30 cellular contexts compared by ENCODE assay signal in the genomic region with DNA sequence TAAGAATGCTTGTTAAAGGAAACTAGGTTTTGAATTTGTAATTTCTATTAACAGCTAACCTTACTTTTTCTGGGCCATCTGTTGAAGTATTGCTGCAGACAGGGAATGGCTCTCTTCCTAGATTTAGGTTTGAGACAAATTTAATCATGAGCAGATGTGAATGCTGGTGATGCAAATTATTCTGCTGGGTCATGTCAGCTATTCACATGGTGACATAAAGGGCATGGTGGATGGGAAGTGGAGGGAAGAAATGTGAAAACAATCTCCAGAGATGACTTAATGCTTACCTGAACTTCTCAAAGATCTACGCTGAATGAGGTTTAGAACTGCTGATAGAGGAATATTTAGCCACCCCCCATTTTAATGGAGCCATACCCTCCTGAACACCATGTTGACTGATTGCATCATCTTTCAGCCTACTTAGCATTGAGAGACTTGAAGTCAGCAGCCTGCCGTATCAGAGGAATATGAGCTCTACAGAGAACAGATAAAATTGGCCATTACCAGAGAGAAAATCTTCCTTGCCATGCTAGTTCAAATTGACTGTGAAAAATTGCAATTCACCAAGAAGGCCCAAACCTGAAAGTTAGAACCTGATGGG.
A peak's percentile ranks its signal among the peaks of the same experiment; 100 is the strongest.
DNase-seq lines count a peak whose midpoint lies in the region; ATAC-seq and TF ChIP-seq lines count a peak whose summit lies in the region.
"Had no signal": no experiment of that assay in that cellular context is flagged by ENCODE, and none has a peak within 500 bp of the region (broad histone marks: within the 10 kb centered on the region; RNA-seq: fewer than 3 reads in every experiment).

No MANE protein-coding gene starts in this region.

- no peak overlapping the region for H2AFZ ChIP-seq in PC-9
- H2AFZ ChIP-seq: neural progenitor cell had no signal

- H3K36me3 ChIP-seq in SK-N-MC (ENCODE audit: insufficient read depth, low read length) (no peaks in the 10 kb centered on the region), PC-9 (ENCODE audit: low read depth) (no peaks in the 10 kb centered on the region)
- H3K36me3 ChIP-seq: neural progenitor cell, WERI-Rb-1 had no signal

- intact Hi-C loops in PC-9 (cut with micrococcal nuclease; ENCODE audit: unreplicated experiment) = loop anchor here (5.0 kb wide), 1 partner anchor 1185 kb away; no protein-coding TSS in a partner anchor

- no peaks in the 10 kb centered on the region for H3K79me2 ChIP-seq in PC-9 (ENCODE audit: low read depth)

- H3K4me3 ChIP-seq in AG10803 (ENCODE audit: low read length) (no peak overlapping the region), SK-N-MC (peak overlapping the region; percentile 35; the same call in 1 of the 2 replicates), fibroblast of villous mesenchyme (ENCODE audit: low read depth, low read length) (no peak overlapping the region), PC-9 (no peak overlapping the region)
- H3K4me3 ChIP-seq: gastroesophageal sphincter, neural progenitor cell had no signal

- POLR2A ChIA-PET in PC-9 (lab: Charles Lee; ENCODE audit: unreplicated experiment) = no interaction called here

- TF ChIP-seq CTCF in AG10803 (conservative IDR thresholded peaks at IDR 0.05; ENCODE audit: low read length) = no peak
- no peak for TF ChIP-seq CTCF in fibroblast of villous mesenchyme (IDR thresholded peaks at IDR 0.05; ENCODE audit: insufficient read depth, low read depth, low read length)
- TF ChIP-seq CTCF in PC-9 (conservative IDR thresholded peaks at IDR 0.05) = no peak

- H3K4me2 ChIP-seq in PC-9 = no peak overlapping the region
- H3K4me2 ChIP-seq: neural progenitor cell had no signal

- H3K27ac ChIP-seq in SK-N-MC (peak overlapping the region; percentile 58), PC-9 (no peak overlapping the region)
- H3K27ac ChIP-seq: gastroesophageal sphincter, neural progenitor cell, WERI-Rb-1 had no signal

- H3K9me3 ChIP-seq in SK-N-MC (ENCODE audit: low read depth, low read length) (no peaks in the 10 kb centered on the region), PC-9 (ENCODE audit: insufficient read depth, low read depth) (no peaks in the 10 kb centered on the region)
- H3K9me3 ChIP-seq: gastroesophageal sphincter had no signal

- no peaks in the 10 kb centered on the region for H4K20me1 ChIP-seq in PC-9 (ENCODE audit: insufficient read depth)

- H3K27me3 ChIP-seq in PC-9 (ENCODE audit: insufficient read depth, low read depth) = no peaks in the 10 kb centered on the region
- H3K27me3 ChIP-seq: gastroesophageal sphincter, neural progenitor cell had no signal

- H3K9me2 ChIP-seq in PC-9 (ENCODE audit: insufficient read depth) = no peaks in the 10 kb centered on the region

- DNase-seq in AG10803 (ENCODE audit: low read depth) (peak; percentile 59), GM04503 (ENCODE audit: low read depth) (peak; percentile 14), SK-N-MC (ENCODE audit: low read depth, low spot score) (no peak), fibroblast of villous mesenchyme (ENCODE audit: low read depth) (peak; percentile 11), PC-9 (no peak), cortex of kidney (lab: John Stamatoyannopoulos, UW) (no peak)
- DNase-seq: activated CD4-positive, alpha-beta T cell treated with anti-CD3 and anti-CD28 coated beads for 48 hours; activated naive CD4-positive, alpha-beta T cell treated with Interleukin-2 at 50 U/mL for 16 hours; activated T-cell treated with anti-CD3 and anti-CD28 coated beads, Interleukin-2, amount 50 U/mL, for 4 hours; amygdala; CD4-positive, alpha-beta memory T cell; effector memory CD4-positive, alpha-beta T cell; erythroblast; HCEC 1CT; hippocampal formation; left cardiac atrium; mammary epithelial cell; NCI-H1417 treated with DMSO at 0.1 percent for 48 hours; NCI-H510A; stimulated activated CD4-positive, alpha-beta T cell treated with anti-CD3 and anti-CD28 coated beads, Interleukin-4, amount 100 ng/mL, for 4 hours; substantia nigra; T1000; WERI-Rb-1 had no signal

- no peaks in the 10 kb centered on the region for H3K4me1 ChIP-seq in PC-9 (replicated peaks; ENCODE audit: insufficient read depth)
- H3K4me1 ChIP-seq: gastroesophageal sphincter, neural progenitor cell had no signal

- no TSS peak for BruUV-seq in PC-9 (replicated peaks; lab: Mats Ljungman, UMichigan)

- H3F3A ChIP-seq in PC-9 (ENCODE audit: insufficient read depth, low read depth) = no peaks in the 10 kb centered on the region

- H3K9ac ChIP-seq in SK-N-MC (ENCODE audit: insufficient read length) = no peak overlapping the region
- H3K9ac ChIP-seq: neural progenitor cell had no signal

- CTCF ChIA-PET in PC-9 (lab: Charles Lee) = no interaction called here

- ATAC-seq in GM21825 (IDR thresholded peaks at IDR 0.05; ENCODE audit: unreplicated experiment) = no peak
- no peak for ATAC-seq in GM19397 (IDR thresholded peaks at IDR 0.05; ENCODE audit: unreplicated experiment)
- ATAC-seq: activated T-cell treated with anti-CD3 and anti-CD28 coated beads, Interleukin-2, amount 50 U/mL, for 4 hours; gastroesophageal sphincter; left cardiac atrium; Right ventricle myocardium inferior; sciatic nerve; stimulated activated memory B cell treated with anti-CD40 and anti-IgM and Interleukin-4, amounts not matched to agents 10 μg/mL and 1 μg/mL and 100 μg/mL, for 72 hours had no signal

Comparison
In these comparisons a context has a peak if more than half of its experiments do, and no peak if none do; other contexts are left out.
1. DNase-seq: peak in AG10803 (single experiment), GM04503 (single experiment) and fibroblast of villous mesenchyme (single experiment); none in SK-N-MC (single experiment), PC-9 (0 of 2) and cortex of kidney (single experiment).